9 cellular contexts compared by ENCODE assay signal in genomic region chr5:91884036-91884435, GRCh38.
"Had no signal": no experiment of that assay in that cellular context is flagged by ENCODE, and none has a peak within 500 bp of the region (broad histone marks: within the 10 kb centered on the region; RNA-seq: fewer than 3 reads in every experiment).

No MANE protein-coding gene starts in this region.

- FAIRE-seq: HTR-8/SVneo had no signal

- H3K4me1 ChIP-seq: HAP-1 had no signal

- H3K36me3 ChIP-seq: HAP-1 had no signal

- H3K4me3 ChIP-seq: GM23248, HAP-1 had no signal

- H3K27ac ChIP-seq: GM23248, KMS-11 had no signal

- H3K9me3 ChIP-seq: HAP-1 had no signal

- H2AFZ ChIP-seq: GM23248 had no signal

- ATAC-seq: HCT116 had no signal

- H3K9ac ChIP-seq: GM23248, KMS-11 had no signal

- H3K4me2 ChIP-seq: KMS-11 had no signal

- DNase-seq: GM23248, GOT3, H7, HFFc6, KBM-7 had no signal
